In the genomic region with DNA sequence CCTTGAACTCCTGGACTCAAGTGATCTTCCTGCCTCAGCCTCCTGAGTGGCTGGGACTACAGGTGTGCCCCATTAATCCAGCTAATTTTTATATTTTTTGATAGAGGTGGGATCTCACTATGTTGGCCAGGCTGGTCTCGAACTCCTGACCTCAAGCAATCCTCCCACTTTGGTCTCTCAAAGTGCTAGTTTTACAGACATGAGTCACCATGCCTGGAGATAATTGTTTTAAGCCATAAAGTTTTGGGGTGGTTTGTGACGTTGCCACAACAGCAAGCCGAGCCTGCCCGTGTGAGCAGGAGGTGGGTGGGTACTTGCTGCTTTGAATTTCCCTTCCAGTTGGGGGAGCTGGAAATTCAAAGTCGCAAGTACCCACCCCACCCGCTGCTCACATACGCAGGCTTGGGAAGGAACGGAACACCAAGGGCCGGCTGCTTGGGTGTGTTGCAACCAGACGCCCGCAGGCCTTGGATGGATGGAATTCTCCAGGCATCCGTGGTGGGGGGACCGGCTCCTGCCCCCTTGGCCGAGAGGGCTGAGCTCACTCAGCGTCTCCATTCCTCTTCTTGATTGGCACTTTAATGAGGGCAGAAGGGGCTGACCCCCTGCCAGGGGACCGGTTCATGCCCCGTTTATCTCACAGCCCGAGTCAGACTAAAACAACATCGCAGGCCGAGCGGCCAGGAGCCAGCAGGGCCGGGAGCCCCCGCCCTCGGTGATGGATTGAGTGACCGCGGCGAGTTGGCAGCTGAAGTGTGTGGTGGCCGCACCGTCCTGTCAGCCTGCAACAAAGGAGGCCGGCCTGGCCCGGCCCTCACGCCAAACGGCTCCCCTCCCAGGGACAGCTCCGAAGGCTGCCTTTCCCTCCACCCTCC, we compare ENCODE assay signal across 1 cellular context.
A peak's percentile ranks its signal among the peaks of the same experiment; 100 is the strongest.
TF ChIP-seq lines count a peak whose summit lies in the region.

No MANE protein-coding gene starts in this region.

TF ChIP-seq in HepG2, 621 proteins besides CTCF, POLR2A, EP300 and RAD21 (continued from another document and continues in another):
- TF ChIP-seq, protein P1, sequence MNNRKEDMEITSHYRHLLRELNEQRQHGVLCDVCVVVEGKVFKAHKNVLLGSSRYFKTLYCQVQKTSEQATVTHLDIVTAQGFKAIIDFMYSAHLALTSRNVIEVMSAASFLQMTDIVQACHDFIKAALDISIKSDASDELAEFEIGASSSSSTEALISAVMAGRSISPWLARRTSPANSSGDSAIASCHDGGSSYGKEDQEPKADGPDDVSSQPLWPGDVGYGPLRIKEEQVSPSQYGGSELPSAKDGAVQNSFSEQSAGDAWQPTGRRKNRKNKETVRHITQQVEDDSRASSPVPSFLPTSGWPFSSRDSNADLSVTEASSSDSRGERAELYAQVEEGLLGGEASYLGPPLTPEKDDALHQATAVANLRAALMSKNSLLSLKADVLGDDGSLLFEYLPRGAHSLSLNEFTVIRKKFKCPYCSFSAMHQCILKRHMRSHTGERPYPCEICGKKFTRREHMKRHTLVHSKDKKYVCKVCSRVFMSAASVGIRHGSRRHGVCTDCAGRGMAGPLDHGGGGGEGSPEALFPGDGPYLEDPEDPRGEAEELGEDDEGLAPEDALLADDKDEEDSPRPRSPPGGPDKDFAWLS (CRISPR knock-in tag; IDR thresholded peaks at IDR 0.05; ENCODE audit: borderline replicate concordance) = no peak
- TF ChIP-seq ZFAT (CRISPR knock-in tag; conservative IDR thresholded peaks at IDR 0.05) = no peak
- TF ChIP-seq ZNF264 (CRISPR knock-in tag; IDR thresholded peaks at IDR 0.05) = peak; percentile 42; the same call in 1 of the 2 replicates
- TF ChIP-seq, protein P2, sequence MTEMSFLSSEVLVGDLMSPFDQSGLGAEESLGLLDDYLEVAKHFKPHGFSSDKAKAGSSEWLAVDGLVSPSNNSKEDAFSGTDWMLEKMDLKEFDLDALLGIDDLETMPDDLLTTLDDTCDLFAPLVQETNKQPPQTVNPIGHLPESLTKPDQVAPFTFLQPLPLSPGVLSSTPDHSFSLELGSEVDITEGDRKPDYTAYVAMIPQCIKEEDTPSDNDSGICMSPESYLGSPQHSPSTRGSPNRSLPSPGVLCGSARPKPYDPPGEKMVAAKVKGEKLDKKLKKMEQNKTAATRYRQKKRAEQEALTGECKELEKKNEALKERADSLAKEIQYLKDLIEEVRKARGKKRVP (CRISPR knock-in tag; IDR thresholded peaks at IDR 0.05) = no peak
- TF ChIP-seq HHEX (CRISPR knock-in tag; IDR thresholded peaks at IDR 0.05) = no peak
- TF ChIP-seq, protein P3, sequence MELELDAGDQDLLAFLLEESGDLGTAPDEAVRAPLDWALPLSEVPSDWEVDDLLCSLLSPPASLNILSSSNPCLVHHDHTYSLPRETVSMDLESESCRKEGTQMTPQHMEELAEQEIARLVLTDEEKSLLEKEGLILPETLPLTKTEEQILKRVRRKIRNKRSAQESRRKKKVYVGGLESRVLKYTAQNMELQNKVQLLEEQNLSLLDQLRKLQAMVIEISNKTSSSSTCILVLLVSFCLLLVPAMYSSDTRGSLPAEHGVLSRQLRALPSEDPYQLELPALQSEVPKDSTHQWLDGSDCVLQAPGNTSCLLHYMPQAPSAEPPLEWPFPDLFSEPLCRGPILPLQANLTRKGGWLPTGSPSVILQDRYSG (CRISPR knock-in tag; IDR thresholded peaks at IDR 0.05) = no peak
- TF ChIP-seq ZMYM2 (CRISPR knock-in tag; IDR thresholded peaks at IDR 0.05) = 0 out of 2 replicates have a peak, but pooled peaks have one; percentile 63
- no peak for TF ChIP-seq PHF8 (CRISPR knock-in tag; IDR thresholded peaks at IDR 0.05)
- no peak for TF ChIP-seq RXRB (CRISPR knock-in tag; IDR thresholded peaks at IDR 0.05; ENCODE audit: borderline replicate concordance)
- peak; percentile 68; the same call in 1 of the 2 replicates for TF ChIP-seq ZMYM3 (CRISPR knock-in tag; IDR thresholded peaks at IDR 0.05)
- no peak for TF ChIP-seq ZC3H13 (CRISPR knock-in tag; IDR thresholded peaks at IDR 0.05)
- peak; percentile 34 for TF ChIP-seq AGO2 (optimal IDR thresholded peaks at IDR 0.05; ENCODE audit: low read depth, low read length)
- no peak for TF ChIP-seq ZNF136 (CRISPR knock-in tag; IDR thresholded peaks at IDR 0.05; ENCODE audit: low read depth)
- no peak for TF ChIP-seq ZNF124 (CRISPR knock-in tag; IDR thresholded peaks at IDR 0.05)
- TF ChIP-seq, protein P4, sequence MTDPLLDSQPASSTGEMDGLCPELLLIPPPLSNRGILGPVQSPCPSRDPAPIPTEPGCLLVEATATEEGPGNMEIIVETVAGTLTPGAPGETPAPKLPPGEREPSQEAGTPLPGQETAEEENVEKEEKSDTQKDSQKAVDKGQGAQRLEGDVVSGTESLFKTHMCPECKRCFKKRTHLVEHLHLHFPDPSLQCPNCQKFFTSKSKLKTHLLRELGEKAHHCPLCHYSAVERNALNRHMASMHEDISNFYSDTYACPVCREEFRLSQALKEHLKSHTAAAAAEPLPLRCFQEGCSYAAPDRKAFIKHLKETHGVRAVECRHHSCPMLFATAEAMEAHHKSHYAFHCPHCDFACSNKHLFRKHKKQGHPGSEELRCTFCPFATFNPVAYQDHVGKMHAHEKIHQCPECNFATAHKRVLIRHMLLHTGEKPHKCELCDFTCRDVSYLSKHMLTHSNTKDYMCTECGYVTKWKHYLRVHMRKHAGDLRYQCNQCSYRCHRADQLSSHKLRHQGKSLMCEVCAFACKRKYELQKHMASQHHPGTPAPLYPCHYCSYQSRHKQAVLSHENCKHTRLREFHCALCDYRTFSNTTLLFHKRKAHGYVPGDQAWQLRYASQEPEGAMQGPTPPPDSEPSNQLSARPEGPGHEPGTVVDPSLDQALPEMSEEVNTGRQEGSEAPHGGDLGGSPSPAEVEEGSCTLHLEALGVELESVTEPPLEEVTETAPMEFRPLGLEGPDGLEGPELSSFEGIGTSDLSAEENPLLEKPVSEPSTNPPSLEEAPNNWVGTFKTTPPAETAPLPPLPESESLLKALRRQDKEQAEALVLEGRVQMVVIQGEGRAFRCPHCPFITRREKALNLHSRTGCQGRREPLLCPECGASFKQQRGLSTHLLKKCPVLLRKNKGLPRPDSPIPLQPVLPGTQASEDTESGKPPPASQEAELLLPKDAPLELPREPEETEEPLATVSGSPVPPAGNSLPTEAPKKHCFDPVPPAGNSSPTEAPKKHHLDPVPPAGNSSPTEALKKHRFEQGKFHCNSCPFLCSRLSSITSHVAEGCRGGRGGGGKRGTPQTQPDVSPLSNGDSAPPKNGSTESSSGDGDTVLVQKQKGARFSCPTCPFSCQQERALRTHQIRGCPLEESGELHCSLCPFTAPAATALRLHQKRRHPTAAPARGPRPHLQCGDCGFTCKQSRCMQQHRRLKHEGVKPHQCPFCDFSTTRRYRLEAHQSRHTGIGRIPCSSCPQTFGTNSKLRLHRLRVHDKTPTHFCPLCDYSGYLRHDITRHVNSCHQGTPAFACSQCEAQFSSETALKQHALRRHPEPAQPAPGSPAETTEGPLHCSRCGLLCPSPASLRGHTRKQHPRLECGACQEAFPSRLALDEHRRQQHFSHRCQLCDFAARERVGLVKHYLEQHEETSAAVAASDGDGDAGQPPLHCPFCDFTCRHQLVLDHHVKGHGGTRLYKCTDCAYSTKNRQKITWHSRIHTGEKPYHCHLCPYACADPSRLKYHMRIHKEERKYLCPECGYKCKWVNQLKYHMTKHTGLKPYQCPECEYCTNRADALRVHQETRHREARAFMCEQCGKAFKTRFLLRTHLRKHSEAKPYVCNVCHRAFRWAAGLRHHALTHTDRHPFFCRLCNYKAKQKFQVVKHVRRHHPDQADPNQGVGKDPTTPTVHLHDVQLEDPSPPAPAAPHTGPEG (CRISPR knock-in tag; IDR thresholded peaks at IDR 0.05) = 0 out of 2 replicates have a peak, but pooled peaks have one; percentile 15
- TF ChIP-seq MED1 (CRISPR knock-in tag; IDR thresholded peaks at IDR 0.05) = peak; percentile 39
- TF ChIP-seq PRMT3 (CRISPR knock-in tag; IDR thresholded peaks at IDR 0.05; ENCODE audit: borderline replicate concordance, low read depth) = no peak
- TF ChIP-seq PAWR (CRISPR knock-in tag; IDR thresholded peaks at IDR 0.05; ENCODE audit: borderline replicate concordance) = no peak
- no peak for TF ChIP-seq XBP1 (CRISPR knock-in tag; IDR thresholded peaks at IDR 0.05)
- TF ChIP-seq ZNF782 (CRISPR knock-in tag; IDR thresholded peaks at IDR 0.05; ENCODE audit: borderline replicate concordance) = no peak
- peak; percentile 56; the same call in 1 of the 2 replicates for TF ChIP-seq GATAD2A (CRISPR knock-in tag; IDR thresholded peaks at IDR 0.05)
- TF ChIP-seq KDM5B (CRISPR knock-in tag; IDR thresholded peaks at IDR 0.05; ENCODE audit: borderline replicate concordance) = no peak
- no peak for TF ChIP-seq ZBTB42 (CRISPR knock-in tag; IDR thresholded peaks at IDR 0.05)
- TF ChIP-seq, protein P5, sequence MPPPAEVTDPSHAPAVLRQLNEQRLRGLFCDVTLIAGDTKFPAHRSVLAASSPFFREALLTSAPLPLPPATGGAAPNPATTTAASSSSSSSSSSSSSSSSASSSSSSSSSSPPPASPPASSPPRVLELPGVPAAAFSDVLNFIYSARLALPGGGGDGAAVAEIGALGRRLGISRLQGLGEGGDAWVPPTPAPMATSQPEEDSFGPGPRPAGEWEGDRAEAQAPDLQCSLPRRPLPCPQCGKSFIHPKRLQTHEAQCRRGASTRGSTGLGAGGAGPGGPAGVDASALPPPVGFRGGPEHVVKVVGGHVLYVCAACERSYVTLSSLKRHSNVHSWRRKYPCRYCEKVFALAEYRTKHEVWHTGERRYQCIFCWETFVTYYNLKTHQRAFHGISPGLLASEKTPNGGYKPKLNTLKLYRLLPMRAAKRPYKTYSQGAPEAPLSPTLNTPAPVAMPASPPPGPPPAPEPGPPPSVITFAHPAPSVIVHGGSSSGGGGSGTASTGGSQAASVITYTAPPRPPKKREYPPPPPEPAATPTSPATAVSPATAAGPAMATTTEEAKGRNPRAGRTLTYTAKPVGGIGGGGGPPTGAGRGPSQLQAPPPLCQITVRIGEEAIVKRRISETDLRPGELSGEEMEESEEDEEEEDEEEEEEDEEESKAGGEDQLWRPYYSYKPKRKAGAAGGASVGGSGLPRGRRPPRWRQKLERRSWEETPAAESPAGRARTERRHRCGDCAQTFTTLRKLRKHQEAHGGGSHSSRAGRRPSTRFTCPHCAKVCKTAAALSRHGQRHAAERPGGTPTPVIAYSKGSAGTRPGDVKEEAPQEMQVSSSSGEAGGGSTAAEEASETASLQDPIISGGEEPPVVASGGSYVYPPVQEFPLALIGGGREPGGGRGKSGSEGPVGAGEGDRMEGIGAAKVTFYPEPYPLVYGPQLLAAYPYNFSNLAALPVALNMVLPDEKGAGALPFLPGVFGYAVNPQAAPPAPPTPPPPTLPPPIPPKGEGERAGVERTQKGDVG (CRISPR knock-in tag; IDR thresholded peaks at IDR 0.05; ENCODE audit: borderline replicate concordance) = no peak
- no peak for TF ChIP-seq TBL1XR1 (IDR thresholded peaks at IDR 0.05; ENCODE audit: borderline replicate concordance, low read length, partially characterized antibody)
- no peak for TF ChIP-seq KLF12 (CRISPR knock-in tag; IDR thresholded peaks at IDR 0.05; ENCODE audit: borderline replicate concordance)
- TF ChIP-seq ESRRA (CRISPR knock-in tag; IDR thresholded peaks at IDR 0.05; ENCODE audit: low read depth) = no peak
- no peak for TF ChIP-seq EEA1 (CRISPR knock-in tag; IDR thresholded peaks at IDR 0.05; ENCODE audit: borderline replicate concordance)
- no peak for TF ChIP-seq JUND (CRISPR knock-in tag; IDR thresholded peaks at IDR 0.05)
- no peak for TF ChIP-seq ZNF713 (CRISPR knock-in tag; IDR thresholded peaks at IDR 0.05)
- TF ChIP-seq HNRNPUL1 (IDR thresholded peaks at IDR 0.05; ENCODE audit: low read depth, low read length) = no peak
- TF ChIP-seq TBP (CRISPR knock-in tag; IDR thresholded peaks at IDR 0.05) = no peak
- TF ChIP-seq ZNF121 (CRISPR knock-in tag; IDR thresholded peaks at IDR 0.05) = peak; percentile 97
- TF ChIP-seq FOXK2 (IDR thresholded peaks at IDR 0.05) = no peak
- no peak for TF ChIP-seq ATAD3A (CRISPR knock-in tag; IDR thresholded peaks at IDR 0.05)
- TF ChIP-seq ZFY (CRISPR knock-in tag; IDR thresholded peaks at IDR 0.05) = peak; percentile 35; the same call in 1 of the 2 replicates
- no peak for TF ChIP-seq SRF (IDR thresholded peaks at IDR 0.05; ENCODE audit: low read depth, low read length)
- TF ChIP-seq KDM1A (CRISPR knock-in tag; IDR thresholded peaks at IDR 0.05) = peak; percentile 62; the same call in 1 of the 2 replicates
- TF ChIP-seq, protein P6, sequence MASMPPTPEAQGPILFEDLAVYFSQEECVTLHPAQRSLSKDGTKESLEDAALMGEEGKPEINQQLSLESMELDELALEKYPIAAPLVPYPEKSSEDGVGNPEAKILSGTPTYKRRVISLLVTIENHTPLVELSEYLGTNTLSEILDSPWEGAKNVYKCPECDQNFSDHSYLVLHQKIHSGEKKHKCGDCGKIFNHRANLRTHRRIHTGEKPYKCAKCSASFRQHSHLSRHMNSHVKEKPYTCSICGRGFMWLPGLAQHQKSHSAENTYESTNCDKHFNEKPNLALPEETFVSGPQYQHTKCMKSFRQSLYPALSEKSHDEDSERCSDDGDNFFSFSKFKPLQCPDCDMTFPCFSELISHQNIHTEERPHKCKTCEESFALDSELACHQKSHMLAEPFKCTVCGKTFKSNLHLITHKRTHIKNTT (CRISPR knock-in tag; IDR thresholded peaks at IDR 0.05) = no peak
- TF ChIP-seq, protein P7, sequence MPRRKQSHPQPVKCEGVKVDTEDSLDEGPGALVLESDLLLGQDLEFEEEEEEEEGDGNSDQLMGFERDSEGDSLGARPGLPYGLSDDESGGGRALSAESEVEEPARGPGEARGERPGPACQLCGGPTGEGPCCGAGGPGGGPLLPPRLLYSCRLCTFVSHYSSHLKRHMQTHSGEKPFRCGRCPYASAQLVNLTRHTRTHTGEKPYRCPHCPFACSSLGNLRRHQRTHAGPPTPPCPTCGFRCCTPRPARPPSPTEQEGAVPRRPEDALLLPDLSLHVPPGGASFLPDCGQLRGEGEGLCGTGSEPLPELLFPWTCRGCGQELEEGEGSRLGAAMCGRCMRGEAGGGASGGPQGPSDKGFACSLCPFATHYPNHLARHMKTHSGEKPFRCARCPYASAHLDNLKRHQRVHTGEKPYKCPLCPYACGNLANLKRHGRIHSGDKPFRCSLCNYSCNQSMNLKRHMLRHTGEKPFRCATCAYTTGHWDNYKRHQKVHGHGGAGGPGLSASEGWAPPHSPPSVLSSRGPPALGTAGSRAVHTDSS (CRISPR knock-in tag; conservative IDR thresholded peaks at IDR 0.05) = no peak
- no peak for TF ChIP-seq NR2F1 (CRISPR knock-in tag; IDR thresholded peaks at IDR 0.05)
- no peak for TF ChIP-seq ZNF616 (CRISPR knock-in tag; IDR thresholded peaks at IDR 0.05; ENCODE audit: low read depth)
- peak; percentile 41; the same call in 1 of the 2 replicates for TF ChIP-seq MYC (CRISPR knock-in tag; IDR thresholded peaks at IDR 0.05; ENCODE audit: borderline replicate concordance)
- TF ChIP-seq, protein P8, sequence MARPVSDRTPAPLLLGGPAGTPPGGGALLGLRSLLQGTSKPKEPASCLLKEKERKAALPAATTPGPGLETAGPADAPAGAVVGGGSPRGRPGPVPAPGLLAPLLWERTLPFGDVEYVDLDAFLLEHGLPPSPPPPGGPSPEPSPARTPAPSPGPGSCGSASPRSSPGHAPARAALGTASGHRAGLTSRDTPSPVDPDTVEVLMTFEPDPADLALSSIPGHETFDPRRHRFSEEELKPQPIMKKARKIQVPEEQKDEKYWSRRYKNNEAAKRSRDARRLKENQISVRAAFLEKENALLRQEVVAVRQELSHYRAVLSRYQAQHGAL (CRISPR knock-in tag; IDR thresholded peaks at IDR 0.05; ENCODE audit: not compliant biosample characterization) = no peak
- TF ChIP-seq CREM (IDR thresholded peaks at IDR 0.05) = no peak
- TF ChIP-seq CREM (CRISPR knock-in tag; IDR thresholded peaks at IDR 0.05) = no peak
